2 cellular contexts compared by ENCODE assay signal in genomic region chr6:71080793-71081192, GRCh38.
TF ChIP-seq lines count a peak whose summit lies in the region.

No MANE protein-coding gene starts in this region.

TF ChIP-seq in IMR-90, 13 proteins besides CTCF, POLR2A, EP300 and RAD21:
- no peak for TF ChIP-seq NFE2L2 (IDR thresholded peaks at IDR 0.05; ENCODE audit: low read depth, low read length)
- TF ChIP-seq FOS (IDR thresholded peaks at IDR 0.05; ENCODE audit: low read depth, low read length): no peak
- TF ChIP-seq SMC3 (IDR thresholded peaks at IDR 0.05; ENCODE audit: low read depth, low read length): no peak
- no peak for TF ChIP-seq MAFK (IDR thresholded peaks at IDR 0.05; ENCODE audit: low read depth, low read length)
- no peak for TF ChIP-seq MXI1 (IDR thresholded peaks at IDR 0.05; ENCODE audit: borderline replicate concordance, low read depth, low read length)
- no peak for TF ChIP-seq RFX5 (IDR thresholded peaks at IDR 0.05; ENCODE audit: low read depth, low read length)
- TF ChIP-seq USF2 (IDR thresholded peaks at IDR 0.05; ENCODE audit: low read depth, low read length): no peak
- TF ChIP-seq CHD1 (IDR thresholded peaks at IDR 0.05; ENCODE audit: low read depth, low read length): no peak
- TF ChIP-seq BHLHE40 (IDR thresholded peaks at IDR 0.05; ENCODE audit: low read depth, low read length): no peak
- no peak for TF ChIP-seq CEBPB (IDR thresholded peaks at IDR 0.05; ENCODE audit: low read depth, low read length)
- TF ChIP-seq MAZ (IDR thresholded peaks at IDR 0.05; ENCODE audit: borderline replicate concordance, low read depth, low read length): no peak
- TF ChIP-seq ELK1 (IDR thresholded peaks at IDR 0.05; ENCODE audit: borderline replicate concordance, low read depth, low read length): no peak
- no peak for TF ChIP-seq RCOR1 (IDR thresholded peaks at IDR 0.05; ENCODE audit: insufficient replicate concordance, low read length)

TF ChIP-seq in GM12891, 5 proteins besides CTCF, POLR2A, EP300 and RAD21:
- TF ChIP-seq TAF1 (IDR thresholded peaks at IDR 0.05; ENCODE audit: low read depth, low read length) (no peak), SPI1 (IDR thresholded peaks at IDR 0.05; ENCODE audit: low read depth, low read length) (no peak), POU2F2 (IDR thresholded peaks at IDR 0.05; ENCODE audit: low read depth, low read length) (no peak)
